Comparison of ENCODE assay signal across 13 cellular contexts in genomic region chr1:53948291-53948690, GRCh38. TPM values are rescaled to one million over a fixed set of nuclear protein-coding genes. Genes with fewer than 3 reads are reported as not detected.
DNase-seq lines count a peak whose midpoint lies in the region; ATAC-seq and TF ChIP-seq lines count a peak whose summit lies in the region.
"Had no signal": no experiment of that assay in that cellular context is flagged by ENCODE, and none has a peak within 500 bp of the region (broad histone marks: within the 10 kb centered on the region; RNA-seq: fewer than 3 reads in every experiment).

No MANE protein-coding gene starts in this region.

- TF ChIP-seq RAD21 in SK-N-SH (IDR thresholded peaks at IDR 0.05; ENCODE audit: low read length) = no peak

- TF ChIP-seq POLR2A in prostate gland (IDR thresholded peaks at IDR 0.05) = no peak

- no peak for TF ChIP-seq EP300 in SK-N-SH (IDR thresholded peaks at IDR 0.05; ENCODE audit: borderline replicate concordance in 1 of 2, low read depth in 1 of 2, low read length in 1 of 2)

- TF ChIP-seq CTCF in SK-N-SH (IDR thresholded peaks at IDR 0.05) (no peak), Caco-2 (IDR thresholded peaks at IDR 0.05; ENCODE audit: insufficient read depth in 1 of 2, low read depth in 1 of 2, low read length in 1 of 2, severe bottlenecking in 1 of 2, unreplicated experiment in 1 of 2) (no peak), natural killer cell (IDR thresholded peaks at IDR 0.05) (no peak), prostate gland (IDR thresholded peaks at IDR 0.05) (no peak)

- H3K27me3 Mint-ChIP-seq in Caco-2 (ENCODE audit: insufficient read depth, unreplicated experiment) (no peaks in the 10 kb centered on the region), natural killer cell (ENCODE audit: low read depth in 2 of 2) (no peaks in the 10 kb centered on the region)

- H3K9me2 ChIP-seq in SK-N-SH = no peaks in the 10 kb centered on the region

- no peak overlapping the region for H3K9ac ChIP-seq in SK-N-SH
- no peak overlapping the region for H3K9ac ChIP-seq in adipocyte (ENCODE audit: low read length)

- H3K4me2 ChIP-seq in SK-N-SH = peak overlapping the region; percentile 93

- H3K4me1 ChIP-seq in SK-N-SH (ENCODE audit: control insufficient read depth in 1 of 2, insufficient read depth in 2 of 2, low read depth in 1 of 2, low read length in 1 of 2) (peaks cover 11 to 41% of the 10 kb centered on the region in 2 experiments; a peak in 2 of 4 replicates), Caco-2 (peaks cover 8% of the 10 kb centered on the region; the same call in 1 of the 2 replicates), adipocyte (ENCODE audit: control insufficient read depth, insufficient read depth, low read length) (peaks cover 23% of the 10 kb centered on the region), prostate gland (replicated peaks) (peaks cover 4% of the 10 kb centered on the region)

- BruUV-seq in Caco-2 (replicated peaks; lab: Mats Ljungman, UMichigan) = no TSS peak

- ATAC-seq in SK-N-SH treated with all-trans-retinoic acid at 6 μM for 48 hours = no peak
- ATAC-seq in natural killer cell = no peak
- ATAC-seq in HG02884 (IDR thresholded peaks at IDR 0.05; ENCODE audit: unreplicated experiment) = no peak
- ATAC-seq in GM18870 (IDR thresholded peaks at IDR 0.05; ENCODE audit: unreplicated experiment) = no peak

- H3K9me3 Mint-ChIP-seq in Caco-2 (ENCODE audit: unreplicated experiment) (no peaks in the 10 kb centered on the region), natural killer cell (no peaks in the 10 kb centered on the region)

- POLR2A ChIA-PET in SK-N-SH (lab: Yijun Ruan, JAX) (no interaction called here), Caco-2 (lab: Charles Lee) (no interaction called here)

- H3K36me3 ChIP-seq in SK-N-SH (replicated peaks in 1 of 2; ENCODE audit: control insufficient read depth in 1 of 2, insufficient read depth in 2 of 2, low read length in 1 of 2) = peaks cover 33 to 36% of the 10 kb centered on the region in 2 experiments
- H3K36me3 ChIP-seq in Caco-2 (ENCODE audit: control insufficient read depth, insufficient read depth, low read length) = no peaks in the 10 kb centered on the region
- peaks cover 15% of the 10 kb centered on the region for H3K36me3 ChIP-seq in adipocyte (ENCODE audit: control insufficient read depth, insufficient read depth, low read length, severe bottlenecking)
- no peaks in the 10 kb centered on the region for H3K36me3 ChIP-seq in prostate gland

- H3K4me3 Mint-ChIP-seq in Caco-2 (ENCODE audit: unreplicated experiment) = peak overlapping the region; percentile 94
- H3K4me3 Mint-ChIP-seq in natural killer cell = peak overlapping the region; percentile 31

- CTCF ChIA-PET in SK-N-SH (lab: Yijun Ruan, JAX) (interaction anchor here (0.8 to 11.2 kb wide), 11 partner anchors 8 to 147 kb away, joined by 3 to 100 read pairs (median 5); no protein-coding TSS in a partner anchor), Caco-2 (lab: Charles Lee) (interaction anchor here (1.2 to 3.9 kb wide), 5 partner anchors 8 to 88 kb away, joined by 3 to 17 read pairs (median 4); partner anchors contain the start of gene YIPF1)

- H3K27ac ChIP-seq in SK-N-SH (ENCODE audit: low read depth in 2 of 2, low read length in 1 of 2) (peak overlapping the region in 1 of 2 experiments; percentile 18; a peak in 1 of 4 replicates), prostate gland (no peak overlapping the region)
- H3K27ac ChIP-seq: SJSA1, suprapubic skin had no signal

- 89% methylated on average over 5 of the region's 5 CpGs for WGBS in SK-N-SH (ENCODE audit: low lambda C conversion rate)
- WGBS in prostate gland = 93% methylated on average over 5 of the region's 5 CpGs

- no peaks in the 10 kb centered on the region for H3K27me3 ChIP-seq in SK-N-SH (ENCODE audit: insufficient read depth)
- no peaks in the 10 kb centered on the region for H3K27me3 ChIP-seq in Caco-2 (replicated peaks; ENCODE audit: control insufficient read depth, insufficient read depth, low read length)
- no peaks in the 10 kb centered on the region for H3K27me3 ChIP-seq in adipocyte (replicated peaks; ENCODE audit: control insufficient read depth, insufficient read depth, low read length)
- H3K27me3 ChIP-seq in prostate gland (replicated peaks; ENCODE audit: insufficient read depth) = no peaks in the 10 kb centered on the region
- H3K27me3 ChIP-seq: SJSA1, suprapubic skin had no signal

- no peak overlapping the region for H2AFZ ChIP-seq in SK-N-SH (ENCODE audit: low read depth)

- DNase-seq in SK-N-SH (no peak), Caco-2 (no peak), adipocyte (ENCODE audit: low read depth) (peak; percentile 65), natural killer cell (no peak), prostate gland (ENCODE audit: low spot score) (no peak)
- DNase-seq: 8988T, cerebellar nuclear complex had no signal

- H3K9me3 ChIP-seq in SK-N-SH (no peaks in the 10 kb centered on the region), Caco-2 (no peaks in the 10 kb centered on the region), adipocyte (ENCODE audit: control insufficient read depth, low read length) (no peaks in the 10 kb centered on the region), prostate gland (no peaks in the 10 kb centered on the region)
- H3K9me3 ChIP-seq: SJSA1, suprapubic skin had no signal

- peaks cover 35% of the 10 kb centered on the region for H3K36me3 Mint-ChIP-seq in Caco-2 (ENCODE audit: insufficient read depth, unreplicated experiment)
- H3K36me3 Mint-ChIP-seq in natural killer cell = peaks cover 7% of the 10 kb centered on the region

- H3K4me1 Mint-ChIP-seq in Caco-2 (ENCODE audit: low read depth, unreplicated experiment) (peaks cover 21% of the 10 kb centered on the region), natural killer cell (peaks cover 34 to 43% of the 10 kb centered on the region in 2 donors)

- peaks cover 80% of the 10 kb centered on the region for H3K79me2 ChIP-seq in SK-N-SH (ENCODE audit: insufficient read depth)

- peaks cover 6% of the 10 kb centered on the region for H3F3A ChIP-seq in SK-N-SH (replicated peaks; ENCODE audit: insufficient read depth)

- 0 out of 4 replicates have a peak overlapping the region, but pooled peaks of 1 of the 2 experiments have one; percentile 72 for H3K4me3 ChIP-seq in SK-N-SH (ENCODE audit: low read depth in 2 of 2, low read length in 1 of 2)
- no peak overlapping the region for H3K4me3 ChIP-seq in Caco-2 (ENCODE audit: low read depth, low read length)
- no peak overlapping the region for H3K4me3 ChIP-seq in adipocyte (ENCODE audit: low read length)
- no peak overlapping the region for H3K4me3 ChIP-seq in prostate gland
- H3K4me3 ChIP-seq: SJSA1, suprapubic skin had no signal

- intact Hi-C loops in Caco-2 (cut with micrococcal nuclease; ENCODE audit: unreplicated experiment) (loop anchor here (2.0 kb wide), 1 partner anchor 35 kb away; no protein-coding TSS in a partner anchor), natural killer cell (cut with micrococcal nuclease) (no loop called here), prostate gland (cut with DNase I) (no loop called here)

- peaks cover 18% of the 10 kb centered on the region for H4K20me1 ChIP-seq in SK-N-SH (ENCODE audit: insufficient read depth)

- H3K27ac Mint-ChIP-seq in Caco-2 (ENCODE audit: unreplicated experiment) (no peak overlapping the region), natural killer cell (peak overlapping the region in 1 of 2 donors; percentile 83)

TF ChIP-seq in SK-N-SH, 30 proteins besides CTCF, POLR2A, EP300 and RAD21 (continues in another document):
- TF ChIP-seq TCF12 (IDR thresholded peaks at IDR 0.05) = no peak
- no peak for TF ChIP-seq NRF1 (IDR thresholded peaks at IDR 0.05; ENCODE audit: low read depth, low read length)
- TF ChIP-seq POLR2AphosphoS5 (IDR thresholded peaks at IDR 0.05; ENCODE audit: low read depth, low read length) = no peak
- TF ChIP-seq RXRA (IDR thresholded peaks at IDR 0.05; ENCODE audit: borderline replicate concordance, low read depth) = no peak

TF ChIP-seq in SK-N-SH treated with all-trans-retinoic acid at 6 μM for 48 hours, 23 proteins besides CTCF, POLR2A, EP300 and RAD21 (continues in another document):
- TF ChIP-seq PATZ1 (CRISPR knock-in tag; IDR thresholded peaks at IDR 0.05; ENCODE audit: borderline replicate concordance) (no peak), BACH2 (CRISPR knock-in tag; IDR thresholded peaks at IDR 0.05; ENCODE audit: borderline replicate concordance) (no peak)

RNA-seq across cellular contexts. Expression of gene LRRC42, which starts 2.1 kb away (rescaled TPM):
- polyA plus RNA-seq in SK-N-SH (2012; rRNA removed) = 35.0 and 40.9 TPM in 2 replicates
- polyA plus RNA-seq in SK-N-SH (2012; cell fraction: cytosol; rRNA removed) = 37.0 and 39.4 TPM in 2 replicates
- polyA plus RNA-seq in SK-N-SH (2012; cell fraction: nucleus; rRNA removed) = 23.8 and 29.8 TPM in 2 replicates
- 38.1 and 38.9 TPM in 2 replicates for total RNA-seq in Caco-2 (2022)
- total RNA-seq in natural killer cell = 10 to 100 TPM in 2 of 3 donors, 1 to 10 TPM in 1; 8.9 to 11.1 (median 10.0) TPM
- 10 to 100 TPM; 21.1 to 31.8 TPM for total RNA-seq in prostate gland

RNA-seq across cellular contexts. Expression of gene IFT25, which starts 2.8 kb away (rescaled TPM):
- polyA plus RNA-seq in SK-N-SH (2012; rRNA removed) = 25.7 TPM in 2 replicates
- polyA plus RNA-seq in SK-N-SH (2012; cell fraction: cytosol; rRNA removed) = 34.8 and 55.2 TPM in 2 replicates
- polyA plus RNA-seq in SK-N-SH (2012; cell fraction: nucleus; rRNA removed) = 17.1 and 25.3 TPM in 2 replicates
- 31.7 and 35.1 TPM in 2 replicates for total RNA-seq in Caco-2 (2022)
- 10 to 100 TPM; 41.5 to 54.6 (median 41.6) TPM for total RNA-seq in natural killer cell
- 10 to 100 TPM; 13.7 to 18.9 TPM for total RNA-seq in prostate gland

RNA-seq across cellular contexts. Expression of gene DIO1, which starts 54.3 kb away (rescaled TPM):
- not detected in 2 replicates for polyA plus RNA-seq in SK-N-SH (2012; rRNA removed)
- polyA plus RNA-seq in SK-N-SH (2012; cell fraction: cytosol; rRNA removed) = not detected in 2 replicates
- not detected in 2 replicates for polyA plus RNA-seq in SK-N-SH (2012; cell fraction: nucleus; rRNA removed)
- total RNA-seq in Caco-2 (2022) (6.8 and 7.1 TPM in 2 replicates), natural killer cell (not detected), prostate gland (under 1 TPM in 1 of 2 donors, not detected in 1; 0.23 TPM)
- total RNA-seq: SJSA1, suprapubic skin had no signal
- polyA plus RNA-seq: adipose tissue had no signal

RNA-seq across cellular contexts. Expression of gene YIPF1, which starts 58.7 kb away (rescaled TPM):
- polyA plus RNA-seq in SK-N-SH (2012; rRNA removed) = 23.1 and 31.7 TPM in 2 replicates
- 28.6 and 28.9 TPM in 2 replicates for polyA plus RNA-seq in SK-N-SH (2012; cell fraction: cytosol; rRNA removed)
- polyA plus RNA-seq in SK-N-SH (2012; cell fraction: nucleus; rRNA removed) = 21.0 and 29.0 TPM in 2 replicates
- total RNA-seq in Caco-2 (2022) = 16.6 and 17.2 TPM in 2 replicates
- total RNA-seq in natural killer cell = 10 to 100 TPM; 13.2 to 20.8 (median 18.0) TPM
- 100 to 1,000 TPM in 1 of 2 donors, 10 to 100 TPM in 1; 40.0 to 105 TPM for total RNA-seq in prostate gland
